Comparison of ENCODE assay signal across 8 cellular contexts in genomic region chr19:17755977-17756670, GRCh38. TPM values are rescaled to one million over a fixed set of nuclear protein-coding genes. Genes with fewer than 3 reads are reported as not detected.
DNase-seq lines count a peak whose midpoint lies in the region; ATAC-seq and TF ChIP-seq lines count a peak whose summit lies in the region.

No MANE protein-coding gene starts in this region.

- no peak overlapping the region for H3K4me3 ChIP-seq in mucosa of descending colon

- ATAC-seq in left ventricle myocardium superior (peak; percentile 43), Right ventricle myocardium superior (ENCODE audit: poor library complexity) (no peak), mucosa of descending colon (no peak), GM21576 (IDR thresholded peaks at IDR 0.05; ENCODE audit: unreplicated experiment) (no peak)

- no peak for TF ChIP-seq CTCF in mucosa of descending colon (IDR thresholded peaks at IDR 0.05)

- peak; percentile 68 for DNase-seq in left ventricle myocardium superior
- DNase-seq in Right ventricle myocardium superior, result no peak
- peak; percentile 87 for DNase-seq in NCI-H2227 (lab: John Stamatoyannopoulos, UW; ENCODE audit: unreplicated experiment)
- peak in 55 of 56 donors; percentile 30 to 94 (median 79) for DNase-seq in amygdala (lab: John Stamatoyannopoulos, UW)
- DNase-seq in mucosa of descending colon, result peak; percentile 54 to 75 (median 55)
- no peak for DNase-seq in T-helper 9 cell
- DNase-seq in NOMO-1 (lab: John Stamatoyannopoulos, UW; ENCODE audit: unreplicated experiment in 2 of 2), result no peak

- H3K36me3 ChIP-seq in mucosa of descending colon (ENCODE audit: low read depth), result no peaks in the 10 kb centered on the region

- no peaks in the 10 kb centered on the region for H3K9me3 ChIP-seq in mucosa of descending colon

- intact Hi-C loops in left ventricle myocardium superior (cut with micrococcal nuclease), result no loop called here
- intact Hi-C loops in Right ventricle myocardium superior (cut with DNase I), result loop anchor here (5.0 kb wide), 1 partner anchor 49 kb away; no protein-coding TSS in a partner anchor
- intact Hi-C loops in mucosa of descending colon (cut with DNase I, micrococcal nuclease), result no loop called here

- no peaks in the 10 kb centered on the region for H3K4me1 ChIP-seq in mucosa of descending colon (ENCODE audit: low read depth)

RNA-seq across cellular contexts. Expression of gene FCHO1, which starts 4.8 kb away (rescaled TPM):
- 0.97 TPM for total RNA-seq in left ventricle myocardium superior
- total RNA-seq in Right ventricle myocardium superior, result 0.75 TPM
- total RNA-seq in mucosa of descending colon, result 1 to 10 TPM; 3.4 to 4.4 (median 4.2) TPM

RNA-seq across cellular contexts. Expression of gene MAP1S, which starts 36.8 kb away (rescaled TPM):
- total RNA-seq in left ventricle myocardium superior (25.5 TPM), Right ventricle myocardium superior (25.1 TPM), mucosa of descending colon (10 to 100 TPM; 42.2 to 57.2 (median 44.7) TPM)

RNA-seq across cellular contexts. Expression of gene B3GNT3, which starts 38.8 kb away (rescaled TPM):
- total RNA-seq in left ventricle myocardium superior (not detected), Right ventricle myocardium superior (not detected), mucosa of descending colon (100 to 1,000 TPM in 2 of 3 donors, 10 to 100 TPM in 1; 77.6 to 205 (median 189) TPM)

Comparison
In these comparisons a context has a peak if more than half of its experiments do, and no peak if none do; other contexts are left out.
1. DNase-seq: peak in left ventricle myocardium superior (single experiment), NCI-H2227 (single experiment), amygdala (55 of 56) and mucosa of descending colon (3 of 3); none in Right ventricle myocardium superior (single experiment), T-helper 9 cell (single experiment) and NOMO-1 (0 of 2).
2. RNA of gene B3GNT3, which starts 38.8 kb away (total RNA-seq): 77.6 to 205 TPM in mucosa of descending colon; not detected in left ventricle myocardium superior (single experiment) and not detected in Right ventricle myocardium superior (single experiment); every median in the first group is over 10 times any median in the second.